ENCODE assay signal across 8 cellular contexts in the genomic region with DNA sequence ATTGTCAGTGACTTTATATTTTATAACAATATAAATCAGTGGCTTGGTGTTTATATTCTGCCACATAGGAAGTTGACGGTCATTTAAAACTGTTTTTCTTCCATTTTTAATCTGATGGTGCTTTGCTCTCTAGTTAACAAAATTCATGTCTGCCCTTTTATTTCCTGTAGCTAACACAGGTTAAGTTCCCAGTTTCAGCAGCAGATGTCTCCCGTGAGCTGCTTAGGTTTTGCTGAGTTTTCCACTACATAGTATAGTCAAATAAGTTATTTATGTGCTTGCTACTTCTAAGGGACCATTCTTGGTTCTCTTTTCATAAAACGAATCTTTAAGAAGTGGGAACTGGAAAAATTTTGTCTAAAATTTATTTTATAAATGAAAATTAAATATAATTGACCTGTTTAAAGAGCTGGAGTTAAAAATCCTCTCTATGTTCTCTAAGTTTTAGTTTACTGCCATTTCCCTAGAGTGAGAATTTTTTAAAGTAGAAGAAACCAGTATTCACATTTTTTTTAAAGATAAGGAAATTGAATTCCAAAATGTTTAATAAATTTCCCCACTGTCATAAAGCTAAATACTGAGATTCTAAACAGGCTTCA. TPM values are rescaled to one million over a fixed set of nuclear protein-coding genes. Genes with fewer than 3 reads are reported as not detected.
DNase-seq lines count a peak whose midpoint lies in the region; ATAC-seq and TF ChIP-seq lines count a peak whose summit lies in the region.

No MANE protein-coding gene starts in this region.

- no peaks in the 10 kb centered on the region for H3K27me3 Mint-ChIP-seq in activated naive CD4-positive, alpha-beta T cell treated with anti-CD3 and anti-CD28 coated beads, Interleukin-2, amount 50 U/mL, for 24 hours
- H3K27me3 Mint-ChIP-seq in glutamatergic neuron (ENCODE audit: unreplicated experiment): peaks cover 4% of the 10 kb centered on the region

- TF ChIP-seq POLR2A in prostate gland (IDR thresholded peaks at IDR 0.05): no peak

- peaks cover 6% of the 10 kb centered on the region for H3K9me3 Mint-ChIP-seq in activated naive CD4-positive, alpha-beta T cell treated with anti-CD3 and anti-CD28 coated beads, Interleukin-2, amount 50 U/mL, for 24 hours
- peaks cover 3% of the 10 kb centered on the region for H3K9me3 Mint-ChIP-seq in glutamatergic neuron (ENCODE audit: unreplicated experiment)

- peaks cover 11% of the 10 kb centered on the region for H3K4me1 Mint-ChIP-seq in activated naive CD4-positive, alpha-beta T cell treated with anti-CD3 and anti-CD28 coated beads, Interleukin-2, amount 50 U/mL, for 24 hours
- H3K4me1 Mint-ChIP-seq in glutamatergic neuron (ENCODE audit: low read depth, unreplicated experiment): no peaks in the 10 kb centered on the region

- H3K36me3 Mint-ChIP-seq in activated naive CD4-positive, alpha-beta T cell treated with anti-CD3 and anti-CD28 coated beads, Interleukin-2, amount 50 U/mL, for 24 hours: peaks cover 23% of the 10 kb centered on the region
- H3K36me3 Mint-ChIP-seq in glutamatergic neuron (ENCODE audit: unreplicated experiment): peaks cover 21% of the 10 kb centered on the region

- H3K27ac ChIP-seq in prostate gland: no peak overlapping the region

- H3K4me1 ChIP-seq in BE2C (no peaks in the 10 kb centered on the region), prostate gland (replicated peaks) (no peaks in the 10 kb centered on the region)

- H3K27me3 ChIP-seq in BE2C (no peaks in the 10 kb centered on the region), prostate gland (replicated peaks; ENCODE audit: insufficient read depth) (no peaks in the 10 kb centered on the region)

- intact Hi-C loops in prostate gland (cut with DNase I): loop anchor here (1.0 to 5.0 kb wide), 3 partner anchors 88 to 348 kb away; no protein-coding TSS in a partner anchor

- no peak overlapping the region for H3K4me3 ChIP-seq in BE2C (ENCODE audit: low read depth, low read length)
- H3K4me3 ChIP-seq in prostate gland: no peak overlapping the region

- peaks cover 28% of the 10 kb centered on the region for H3K36me3 ChIP-seq in BE2C
- peaks cover 0 to 5% of the 10 kb centered on the region in 2 donors for H3K36me3 ChIP-seq in prostate gland

- 9% methylated on average over 3 of the region's 3 CpGs for WGBS in prostate gland

- DNase-seq in BE2C (peak; percentile 67), RPMI8226 (peak; percentile 33), glutamatergic neuron (peak; percentile 63), prostate gland (ENCODE audit: low spot score) (peak; percentile 33)

- ATAC-seq in GM18867 (IDR thresholded peaks at IDR 0.05; ENCODE audit: unreplicated experiment): peak; percentile 68
- peak; percentile 67 for ATAC-seq in HG03460 (IDR thresholded peaks at IDR 0.05; ENCODE audit: unreplicated experiment)
- ATAC-seq in HG02973 (IDR thresholded peaks at IDR 0.05; ENCODE audit: unreplicated experiment): no peak

- H3K4me3 Mint-ChIP-seq in activated naive CD4-positive, alpha-beta T cell treated with anti-CD3 and anti-CD28 coated beads, Interleukin-2, amount 50 U/mL, for 24 hours: no peak overlapping the region
- no peak overlapping the region for H3K4me3 Mint-ChIP-seq in glutamatergic neuron (ENCODE audit: unreplicated experiment)

- H3K9me3 ChIP-seq in BE2C (no peaks in the 10 kb centered on the region; the same call in 1 of the 2 replicates), prostate gland (no peaks in the 10 kb centered on the region)

- TF ChIP-seq CTCF in BE2C (IDR thresholded peaks at IDR 0.05; ENCODE audit: low read depth, low read length) (peak; percentile 96), glutamatergic neuron (IDR thresholded peaks at IDR 0.05; ENCODE audit: partially characterized antibody, unreplicated experiment) (peak; percentile 50), prostate gland (IDR thresholded peaks at IDR 0.05) (peak in 3 of 4 experiments; percentile 65 to 84 (median 81))

- H3K27ac Mint-ChIP-seq in activated naive CD4-positive, alpha-beta T cell treated with anti-CD3 and anti-CD28 coated beads, Interleukin-2, amount 50 U/mL, for 24 hours: peak overlapping the region; percentile 56
- no peak overlapping the region for H3K27ac Mint-ChIP-seq in glutamatergic neuron (ENCODE audit: unreplicated experiment)

RNA-seq across cellular contexts. Expression of a gene that starts 20.6 kb away (rescaled TPM):
- 8.6 TPM for polyA plus RNA-seq in BE2C (2012; ENCODE audit: insufficient read depth, insufficient read length, low read depth)
- not detected for total RNA-seq in glutamatergic neuron (ENCODE audit: unreplicated experiment)
- total RNA-seq in prostate gland: not detected

RNA-seq across cellular contexts. Expression of a gene that starts 47.5 kb away (rescaled TPM):
- 77.9 TPM for polyA plus RNA-seq in BE2C (2012; ENCODE audit: insufficient read depth, insufficient read length, low read depth)
- total RNA-seq in glutamatergic neuron (ENCODE audit: unreplicated experiment) (126 TPM), prostate gland (10 to 100 TPM; 47.1 to 73.1 TPM)
